In genomic region chr13:30375436-30375835, GRCh38 we compare ENCODE assay signal across 16 cellular contexts. TPM values are rescaled to one million over a fixed set of nuclear protein-coding genes. Genes with fewer than 3 reads are reported as not detected.
DNase-seq lines count a peak whose midpoint lies in the region; ATAC-seq and TF ChIP-seq lines count a peak whose summit lies in the region.
"Had no signal": no experiment of that assay in that cellular context is flagged by ENCODE, and none has a peak within 500 bp of the region (broad histone marks: within the 10 kb centered on the region; RNA-seq: fewer than 3 reads in every experiment).

No MANE protein-coding gene starts in this region.

- H3K9ac ChIP-seq in SU-DHL-6 (ENCODE audit: low read length): peak overlapping the region; percentile 75

- H3K4me2 ChIP-seq in SU-DHL-6 (ENCODE audit: low read depth, low read length, poor library complexity, severe bottlenecking): peak overlapping the region; percentile 92
- H3K4me2 ChIP-seq: A549 had no signal

- H3K27ac Mint-ChIP-seq in natural killer cell: peak overlapping the region; percentile 84 to 98

- peaks cover 37% of the 10 kb centered on the region for H3K79me2 ChIP-seq in SU-DHL-6 (ENCODE audit: insufficient read depth, low read length)

- no peaks in the 10 kb centered on the region for H3K36me3 Mint-ChIP-seq in natural killer cell
- H3K36me3 Mint-ChIP-seq: brain had no signal

- ATAC-seq in natural killer cell: no peak
- ATAC-seq in GM18517 (IDR thresholded peaks at IDR 0.05; ENCODE audit: unreplicated experiment): no peak
- ATAC-seq: A549, pancreas had no signal

- no peaks in the 10 kb centered on the region for H3K9me3 Mint-ChIP-seq in natural killer cell

- H3K27ac ChIP-seq in KOPT-K1 (ENCODE audit: low read depth, low read length, poor library complexity, severe bottlenecking) (peak overlapping the region; percentile 98), SU-DHL-6 (ENCODE audit: low read depth, low read length) (peak overlapping the region; percentile 95)
- H3K27ac ChIP-seq: A549, pancreas had no signal

- H2AFZ ChIP-seq in SU-DHL-6 (ENCODE audit: low read depth, low read length, severe bottlenecking): peak overlapping the region; percentile 17

- no peaks in the 10 kb centered on the region for H3K27me3 Mint-ChIP-seq in natural killer cell (ENCODE audit: low read depth in 2 of 2)

- no peaks in the 10 kb centered on the region for H4K20me1 ChIP-seq in SU-DHL-6 (ENCODE audit: low read depth, low read length)

- DNase-seq in NCI-H748 (lab: John Stamatoyannopoulos, UW; ENCODE audit: unreplicated experiment) (peak; percentile 45), NCI-H748 treated with DMSO at 0.1 percent for 48 hours (lab: John Stamatoyannopoulos, UW) (no peak), natural killer cell (no peak), hippocampal formation (lab: John Stamatoyannopoulos, UW) (no peak), ureter (ENCODE audit: low spot score) (no peak)
- DNase-seq: IMR-90; NCI-H526; pancreas; stimulated activated naive CD4-positive, alpha-beta T cell treated with Interleukin-2 at 50 U/mL for 16 hours had no signal

- H3K4me3 Mint-ChIP-seq in natural killer cell: peak overlapping the region; percentile 84
- H3K4me3 Mint-ChIP-seq: brain had no signal

- peaks cover 50% of the 10 kb centered on the region for H3F3A ChIP-seq in SU-DHL-6 (ENCODE audit: insufficient read depth)

- peaks cover 7% of the 10 kb centered on the region for H3K36me3 ChIP-seq in KOPT-K1 (ENCODE audit: insufficient read depth, low read length)
- peaks cover 9% of the 10 kb centered on the region; the same call in 1 of the 2 replicates for H3K36me3 ChIP-seq in SU-DHL-6 (ENCODE audit: low read length)
- H3K36me3 ChIP-seq: pancreas had no signal

- H3K4me1 Mint-ChIP-seq in natural killer cell: peaks cover 70 to 76% of the 10 kb centered on the region in 2 donors

- H3K9me2 ChIP-seq in SU-DHL-6 (replicated peaks; ENCODE audit: insufficient read depth, low read length): no peaks in the 10 kb centered on the region

- no peaks in the 10 kb centered on the region for H3K27me3 ChIP-seq in SU-DHL-6 (ENCODE audit: low read length)
- H3K27me3 ChIP-seq: pancreas had no signal

- H3K9me3 ChIP-seq in KOPT-K1 (ENCODE audit: insufficient read depth, low read length, poor library complexity, severe bottlenecking) (no peaks in the 10 kb centered on the region), SU-DHL-6 (ENCODE audit: insufficient read depth, low read length) (no peaks in the 10 kb centered on the region)
- H3K9me3 ChIP-seq: A549, pancreas had no signal

- intact Hi-C loops in natural killer cell (cut with micrococcal nuclease): loop anchor here (10.0 kb wide), 1 partner anchor 489 kb away; no protein-coding TSS in a partner anchor

- TF ChIP-seq CTCF in SU-DHL-6 (IDR thresholded peaks at IDR 0.05; ENCODE audit: insufficient read depth, low read length, poor library complexity, severe bottlenecking) (no peak), natural killer cell (IDR thresholded peaks at IDR 0.05) (no peak)

- H3K4me3 ChIP-seq in SU-DHL-6 (ENCODE audit: insufficient read depth, low read length, poor library complexity, severe bottlenecking): peak overlapping the region; percentile 71
- H3K4me3 ChIP-seq: A549, lung, pancreas had no signal

RNA-seq across cellular contexts. Expression of gene UBE2L5, which starts 46.9 kb away (rescaled TPM):
- total RNA-seq in natural killer cell (not detected), ureter (not detected)
- total RNA-seq: activated CD8-positive, alpha-beta memory T cell treated with anti-CD3 and anti-CD28 coated beads for 36 hours; lung; pancreas had no signal
